Comparison of ENCODE assay signal across 1 cellular context in the genomic region with DNA sequence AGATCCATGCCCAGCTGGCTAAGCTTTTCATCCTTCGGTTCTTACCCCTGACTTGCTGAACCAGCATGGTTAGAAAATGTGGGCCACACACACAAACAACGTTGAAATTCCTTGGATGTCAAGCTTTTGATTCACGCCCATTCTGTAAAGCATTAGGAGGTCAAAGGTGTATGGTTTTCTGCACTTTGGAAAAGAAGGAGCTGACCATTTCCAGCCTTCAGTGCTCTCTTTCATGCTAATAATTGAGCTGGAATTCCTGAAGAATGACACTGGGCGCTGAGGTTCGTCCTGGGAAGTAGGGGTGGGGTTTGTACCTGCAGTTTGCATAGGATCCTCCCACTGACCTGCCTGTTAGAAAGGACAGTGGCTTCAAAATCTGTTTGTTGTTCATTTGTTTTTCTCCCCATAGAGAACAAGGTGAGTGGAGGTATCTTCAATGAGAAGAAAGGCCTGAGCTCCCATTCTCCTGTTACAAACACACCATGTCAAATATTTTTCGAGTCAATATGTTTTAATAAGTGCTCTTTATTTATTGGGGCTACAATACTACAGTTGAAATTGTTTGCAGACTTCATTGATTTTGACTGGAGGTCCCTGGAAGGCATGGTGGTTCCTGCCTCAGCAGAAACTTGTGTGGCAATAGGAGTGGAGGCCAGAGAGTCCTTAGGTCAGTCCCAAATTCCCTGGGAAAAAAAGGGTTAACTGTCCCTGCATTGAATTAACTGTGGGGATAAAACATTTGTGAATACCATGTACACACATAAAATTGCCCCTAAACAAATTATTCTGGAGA.
TF ChIP-seq lines count a peak whose summit lies in the region.

No MANE protein-coding gene starts in this region.

TF ChIP-seq in GM12878, 131 proteins besides CTCF, POLR2A, EP300 and RAD21 (continued from another document):
- TF ChIP-seq, protein P1, sequence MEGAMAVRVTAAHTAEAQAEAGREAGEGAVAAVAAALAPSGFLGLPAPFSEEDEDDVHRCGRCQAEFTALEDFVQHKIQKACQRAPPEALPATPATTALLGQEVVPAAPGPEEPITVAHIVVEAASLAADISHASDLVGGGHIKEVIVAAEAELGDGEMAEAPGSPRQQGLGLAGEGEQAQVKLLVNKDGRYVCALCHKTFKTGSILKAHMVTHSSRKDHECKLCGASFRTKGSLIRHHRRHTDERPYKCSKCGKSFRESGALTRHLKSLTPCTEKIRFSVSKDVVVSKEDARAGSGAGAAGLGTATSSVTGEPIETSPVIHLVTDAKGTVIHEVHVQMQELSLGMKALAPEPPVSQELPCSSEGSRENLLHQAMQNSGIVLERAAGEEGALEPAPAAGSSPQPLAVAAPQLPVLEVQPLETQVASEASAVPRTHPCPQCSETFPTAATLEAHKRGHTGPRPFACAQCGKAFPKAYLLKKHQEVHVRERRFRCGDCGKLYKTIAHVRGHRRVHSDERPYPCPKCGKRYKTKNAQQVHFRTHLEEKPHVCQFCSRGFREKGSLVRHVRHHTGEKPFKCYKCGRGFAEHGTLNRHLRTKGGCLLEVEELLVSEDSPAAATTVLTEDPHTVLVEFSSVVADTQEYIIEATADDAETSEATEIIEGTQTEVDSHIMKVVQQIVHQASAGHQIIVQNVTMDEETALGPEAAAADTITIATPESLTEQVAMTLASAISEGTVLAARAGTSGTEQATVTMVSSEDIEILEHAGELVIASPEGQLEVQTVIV (IDR thresholded peaks at IDR 0.05; ENCODE audit: borderline replicate concordance, partially characterized antibody) = no peak
- TF ChIP-seq BMI1 (IDR thresholded peaks at IDR 0.05; ENCODE audit: borderline replicate concordance) (no peak), MYC (IDR thresholded peaks at IDR 0.05; ENCODE audit: insufficient read depth, insufficient read length, insufficient replicate concordance, low read length, severe bottlenecking) (no peak), CBFB (IDR thresholded peaks at IDR 0.05; ENCODE audit: low read depth) (no peak), RUNX3 (IDR thresholded peaks at IDR 0.05; ENCODE audit: low read length) (no peak), CREB1 (IDR thresholded peaks at IDR 0.05; ENCODE audit: low read depth) (no peak), CEBPB (IDR thresholded peaks at IDR 0.05; ENCODE audit: borderline replicate concordance in 1 of 2, low read depth in 2 of 2, low read length in 2 of 2) (no peak)
- TF ChIP-seq, protein P2, sequence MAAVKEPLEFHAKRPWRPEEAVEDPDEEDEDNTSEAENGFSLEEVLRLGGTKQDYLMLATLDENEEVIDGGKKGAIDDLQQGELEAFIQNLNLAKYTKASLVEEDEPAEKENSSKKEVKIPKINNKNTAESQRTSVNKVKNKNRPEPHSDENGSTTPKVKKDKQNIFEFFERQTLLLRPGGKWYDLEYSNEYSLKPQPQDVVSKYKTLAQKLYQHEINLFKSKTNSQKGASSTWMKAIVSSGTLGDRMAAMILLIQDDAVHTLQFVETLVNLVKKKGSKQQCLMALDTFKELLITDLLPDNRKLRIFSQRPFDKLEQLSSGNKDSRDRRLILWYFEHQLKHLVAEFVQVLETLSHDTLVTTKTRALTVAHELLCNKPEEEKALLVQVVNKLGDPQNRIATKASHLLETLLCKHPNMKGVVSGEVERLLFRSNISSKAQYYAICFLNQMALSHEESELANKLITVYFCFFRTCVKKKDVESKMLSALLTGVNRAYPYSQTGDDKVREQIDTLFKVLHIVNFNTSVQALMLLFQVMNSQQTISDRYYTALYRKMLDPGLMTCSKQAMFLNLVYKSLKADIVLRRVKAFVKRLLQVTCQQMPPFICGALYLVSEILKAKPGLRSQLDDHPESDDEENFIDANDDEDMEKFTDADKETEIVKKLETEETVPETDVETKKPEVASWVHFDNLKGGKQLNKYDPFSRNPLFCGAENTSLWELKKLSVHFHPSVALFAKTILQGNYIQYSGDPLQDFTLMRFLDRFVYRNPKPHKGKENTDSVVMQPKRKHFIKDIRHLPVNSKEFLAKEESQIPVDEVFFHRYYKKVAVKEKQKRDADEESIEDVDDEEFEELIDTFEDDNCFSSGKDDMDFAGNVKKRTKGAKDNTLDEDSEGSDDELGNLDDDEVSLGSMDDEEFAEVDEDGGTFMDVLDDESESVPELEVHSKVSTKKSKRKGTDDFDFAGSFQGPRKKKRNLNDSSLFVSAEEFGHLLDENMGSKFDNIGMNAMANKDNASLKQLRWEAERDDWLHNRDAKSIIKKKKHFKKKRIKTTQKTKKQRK (IDR thresholded peaks at IDR 0.05; ENCODE audit: low read depth, low read length) = no peak
